ENCODE assay signal across 20 cellular contexts in the genomic region with DNA sequence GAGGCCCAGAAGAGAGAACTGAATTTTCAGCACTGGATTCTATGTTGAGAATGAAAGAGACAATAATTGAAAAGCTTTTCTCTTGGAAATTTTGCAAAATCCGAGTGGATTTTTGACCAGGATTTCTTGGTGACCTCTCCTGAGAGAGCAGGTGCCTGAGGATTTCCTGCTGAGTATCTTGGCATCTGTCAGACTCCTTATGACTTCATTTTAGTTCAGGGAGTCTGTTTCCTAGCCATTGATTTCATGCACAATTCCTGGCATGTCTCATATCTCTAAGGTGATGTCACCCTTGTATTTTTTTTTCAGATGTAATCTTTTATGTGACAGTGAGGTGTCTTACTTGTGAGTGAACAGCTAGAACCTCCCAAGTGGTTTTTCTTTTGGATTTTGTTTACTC.
DNase-seq lines count a peak whose midpoint lies in the region; ATAC-seq, FAIRE-seq and TF ChIP-seq lines count a peak whose summit lies in the region.
"Had no signal": no experiment of that assay in that cellular context is flagged by ENCODE, and none has a peak within 500 bp of the region (broad histone marks: within the 10 kb centered on the region; RNA-seq: fewer than 3 reads in every experiment).

No MANE protein-coding gene starts in this region.

- no peak overlapping the region for H3K4me2 ChIP-seq in neural cell (ENCODE audit: low read length)
- H3K4me2 ChIP-seq: BLaER1 treated with 17β-estradiol and CSF1 and Interleukin-3, amounts not matched to agents 10 nM and 100 nM had no signal

- in situ Hi-C loops in G401 (cut with HindIII; ENCODE audit: low sequenced_read_pairs) = no loop called here

- no peaks in the 10 kb centered on the region for H3K9me3 ChIP-seq in neural cell (ENCODE audit: low read length)
- H3K9me3 ChIP-seq: BLaER1 treated with 17β-estradiol and CSF1 and Interleukin-3, amounts not matched to agents 10 nM and 100 nM; thoracic aorta had no signal

- peak; percentile 84 for DNase-seq in G401 (ENCODE audit: low spot score)
- peak; percentile 36 for DNase-seq in NCI-H226
- peak; percentile 67 for DNase-seq in bronchial epithelial cell (ENCODE audit: low read depth)
- DNase-seq in activated CD8-positive, alpha-beta memory T cell treated with anti-CD3 and anti-CD28 coated beads, Interleukin-2, amount 50 U/mL, for 4 hours = no peak
- DNase-seq in NCI-H510A treated with DMSO at 0.1 percent for 48 hours (lab: John Stamatoyannopoulos, UW) = no peak
- DNase-seq: activated CD4-positive, alpha-beta T cell treated with anti-CD3 and anti-CD28 coated beads, Interleukin-2, amount 50 U/mL, for 1 hour; activated T-cell treated with anti-CD3 and anti-CD28 coated beads, Interleukin-2, amount 50 U/mL, for 24 hours; H9; MV-4-11; NCI-H2107; occipital lobe; stimulated activated CD4-positive, alpha-beta T cell treated with anti-CD3 and anti-CD28 coated beads, Interleukin-4, amount 100 ng/mL, for 1 hour; stimulated activated CD8-positive, alpha-beta memory T cell treated with anti-CD3 and anti-CD28 coated beads, Interleukin-4, amount 100 ng/mL, for 48 hours; T1000 had no signal

- H3K27me3 ChIP-seq in bronchial epithelial cell (ENCODE audit: control insufficient read depth, insufficient read depth, low read length) = no peaks in the 10 kb centered on the region
- no peaks in the 10 kb centered on the region for H3K27me3 ChIP-seq in neural cell (ENCODE audit: insufficient read depth, low read depth, low read length)
- H3K27me3 ChIP-seq: BLaER1 treated with 17β-estradiol and CSF1 and Interleukin-3, amounts not matched to agents 10 nM and 100 nM had no signal

- H3F3A ChIP-seq in neural cell (ENCODE audit: insufficient read depth, low read length, poor library complexity, severe bottlenecking) = no peaks in the 10 kb centered on the region

- TF ChIP-seq CTCF in bronchial epithelial cell (IDR thresholded peaks at IDR 0.05; ENCODE audit: insufficient read depth, low read length, severe bottlenecking) (no peak), neural cell (IDR thresholded peaks at IDR 0.05; ENCODE audit: poor library complexity, severe bottlenecking) (no peak)

- H3K79me2 ChIP-seq in neural cell (replicated peaks; ENCODE audit: insufficient read depth, low read length) = peaks cover 30% of the 10 kb centered on the region

- H3K4me3 ChIP-seq in bronchial epithelial cell (ENCODE audit: low read depth, low read length) = no peak overlapping the region
- no peak overlapping the region for H3K4me3 ChIP-seq in neural cell (ENCODE audit: low read length)
- H3K4me3 ChIP-seq: BLaER1 treated with 17β-estradiol and CSF1 and Interleukin-3, amounts not matched to agents 10 nM and 100 nM; thoracic aorta had no signal

- H3K36me3 ChIP-seq in bronchial epithelial cell (ENCODE audit: control insufficient read depth, insufficient read depth, low read length) (no peaks in the 10 kb centered on the region), neural cell (ENCODE audit: insufficient read depth, low read length) (no peaks in the 10 kb centered on the region)
- H3K36me3 ChIP-seq: BLaER1 treated with 17β-estradiol and CSF1 and Interleukin-3, amounts not matched to agents 10 nM and 100 nM; thoracic aorta had no signal

- peak overlapping the region; percentile 48 for H3K27ac ChIP-seq in neural cell (ENCODE audit: low read length)
- H3K27ac ChIP-seq: BLaER1 treated with 17β-estradiol and CSF1 and Interleukin-3, amounts not matched to agents 10 nM and 100 nM; thoracic aorta had no signal

- no peaks in the 10 kb centered on the region for H4K20me1 ChIP-seq in neural cell (ENCODE audit: insufficient read depth)

- no peaks in the 10 kb centered on the region for H3K9me2 ChIP-seq in neural cell (ENCODE audit: insufficient read depth, low read length)

- no peak for ATAC-seq in GM21447 (IDR thresholded peaks at IDR 0.05; ENCODE audit: unreplicated experiment)
- no peak for ATAC-seq in activated CD4-positive, CD25-positive, alpha-beta regulatory T cell treated with anti-CD3 and anti-CD28 coated beads, Interleukin-2, amount 50 U/mL, for 24 hours

- TF ChIP-seq EP300 in neural cell (conservative IDR thresholded peaks at IDR 0.05; ENCODE audit: poor library complexity, severe bottlenecking) = peak; percentile 47

- H2AFZ ChIP-seq in neural cell (ENCODE audit: low read depth, low read length) = no peak overlapping the region

- no peak for FAIRE-seq in bronchial epithelial cell (lab: Jason Lieb, UNC)
- FAIRE-seq: islet of Langerhans had no signal

- no peak for TF ChIP-seq RAD21 in neural cell (conservative IDR thresholded peaks at IDR 0.05)

- H3K9ac ChIP-seq in neural cell (ENCODE audit: low read length) = no peak overlapping the region
- H3K9ac ChIP-seq: BLaER1 treated with 17β-estradiol and CSF1 and Interleukin-3, amounts not matched to agents 10 nM and 100 nM had no signal

TF ChIP-seq in neural cell, 6 proteins besides CTCF, POLR2A, EP300 and RAD21:
- TF ChIP-seq POLR2AphosphoS5 (IDR thresholded peaks at IDR 0.05) (no peak), EZH2 (IDR thresholded peaks at IDR 0.05; ENCODE audit: borderline replicate concordance, insufficient read depth, low read length, poor library complexity, severe bottlenecking) (no peak), SMC3 (conservative IDR thresholded peaks at IDR 0.05; ENCODE audit: poor library complexity) (no peak)
- TF ChIP-seq, protein P1, sequence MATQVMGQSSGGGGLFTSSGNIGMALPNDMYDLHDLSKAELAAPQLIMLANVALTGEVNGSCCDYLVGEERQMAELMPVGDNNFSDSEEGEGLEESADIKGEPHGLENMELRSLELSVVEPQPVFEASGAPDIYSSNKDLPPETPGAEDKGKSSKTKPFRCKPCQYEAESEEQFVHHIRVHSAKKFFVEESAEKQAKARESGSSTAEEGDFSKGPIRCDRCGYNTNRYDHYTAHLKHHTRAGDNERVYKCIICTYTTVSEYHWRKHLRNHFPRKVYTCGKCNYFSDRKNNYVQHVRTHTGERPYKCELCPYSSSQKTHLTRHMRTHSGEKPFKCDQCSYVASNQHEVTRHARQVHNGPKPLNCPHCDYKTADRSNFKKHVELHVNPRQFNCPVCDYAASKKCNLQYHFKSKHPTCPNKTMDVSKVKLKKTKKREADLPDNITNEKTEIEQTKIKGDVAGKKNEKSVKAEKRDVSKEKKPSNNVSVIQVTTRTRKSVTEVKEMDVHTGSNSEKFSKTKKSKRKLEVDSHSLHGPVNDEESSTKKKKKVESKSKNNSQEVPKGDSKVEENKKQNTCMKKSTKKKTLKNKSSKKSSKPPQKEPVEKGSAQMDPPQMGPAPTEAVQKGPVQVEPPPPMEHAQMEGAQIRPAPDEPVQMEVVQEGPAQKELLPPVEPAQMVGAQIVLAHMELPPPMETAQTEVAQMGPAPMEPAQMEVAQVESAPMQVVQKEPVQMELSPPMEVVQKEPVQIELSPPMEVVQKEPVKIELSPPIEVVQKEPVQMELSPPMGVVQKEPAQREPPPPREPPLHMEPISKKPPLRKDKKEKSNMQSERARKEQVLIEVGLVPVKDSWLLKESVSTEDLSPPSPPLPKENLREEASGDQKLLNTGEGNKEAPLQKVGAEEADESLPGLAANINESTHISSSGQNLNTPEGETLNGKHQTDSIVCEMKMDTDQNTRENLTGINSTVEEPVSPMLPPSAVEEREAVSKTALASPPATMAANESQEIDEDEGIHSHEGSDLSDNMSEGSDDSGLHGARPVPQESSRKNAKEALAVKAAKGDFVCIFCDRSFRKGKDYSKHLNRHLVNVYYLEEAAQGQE (IDR thresholded peaks at IDR 0.05; ENCODE audit: borderline replicate concordance) = peak; percentile 34

Comparison
In these comparisons a context has a peak if more than half of its experiments do, and no peak if none do; other contexts are left out.
1. DNase-seq: peak in G401 (single experiment), NCI-H226 (single experiment) and bronchial epithelial cell (single experiment); none in activated CD8-positive, alpha-beta memory T cell treated with anti-CD3 and anti-CD28 coated beads, Interleukin-2, amount 50 U/mL, for 4 hours (single experiment) and NCI-H510A treated with DMSO at 0.1 percent for 48 hours (single experiment).